13 cellular contexts compared by ENCODE assay signal in the genomic region with DNA sequence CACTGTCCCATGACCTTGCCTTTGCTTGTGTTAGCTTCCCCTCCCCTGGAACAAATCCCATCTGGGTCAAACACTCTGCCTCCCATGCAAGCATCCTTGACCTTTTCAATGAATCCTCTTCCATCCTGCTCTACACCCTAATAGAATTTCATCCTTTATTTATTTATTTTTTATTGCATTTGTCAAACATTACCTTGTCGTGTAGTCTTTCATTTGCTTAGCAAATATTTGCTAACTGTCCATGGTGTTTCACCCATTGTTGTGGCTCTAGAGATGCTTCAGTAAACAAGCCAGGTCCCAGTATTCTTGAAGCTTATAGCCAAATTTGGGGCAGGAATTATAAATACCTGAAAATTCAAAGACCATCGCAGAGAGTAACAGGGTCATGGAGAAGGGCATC. TPM values are rescaled to one million over a fixed set of nuclear protein-coding genes. Genes with fewer than 3 reads are reported as not detected.
A peak's percentile ranks its signal among the peaks of the same experiment; 100 is the strongest.
DNase-seq lines count a peak whose midpoint lies in the region; ATAC-seq and TF ChIP-seq lines count a peak whose summit lies in the region.
"Had no signal": no experiment of that assay in that cellular context is flagged by ENCODE, and none has a peak within 500 bp of the region (broad histone marks: within the 10 kb centered on the region; RNA-seq: fewer than 3 reads in every experiment).

No MANE protein-coding gene starts in this region.

- ATAC-seq in WTC11 (no peak), HG02759 (IDR thresholded peaks at IDR 0.05; ENCODE audit: unreplicated experiment) (no peak)
- ATAC-seq: HCT116, T-cell had no signal

- H3K9me3 Mint-ChIP-seq in WTC11: peaks cover 5% of the 10 kb centered on the region

- no peak overlapping the region for H3K4me3 Mint-ChIP-seq in WTC11
- H3K4me3 Mint-ChIP-seq: T-cell had no signal

- H3K4me1 Mint-ChIP-seq in WTC11: 0 out of 2 replicates have a peak, but pooled peaks cover 9% of the 10 kb centered on the region
- H3K4me1 Mint-ChIP-seq: T-cell had no signal

- no peaks in the 10 kb centered on the region for H3K36me3 Mint-ChIP-seq in WTC11
- H3K36me3 Mint-ChIP-seq: T-cell had no signal

- H3K27me3 Mint-ChIP-seq in WTC11 (ENCODE audit: low read depth): no peaks in the 10 kb centered on the region

- H3K27ac Mint-ChIP-seq in WTC11: no peak overlapping the region
- H3K27ac Mint-ChIP-seq: T-cell had no signal

- POLR2A ChIA-PET in WTC11 (lab: Charles Lee): no interaction called here

- no peak for TF ChIP-seq CTCF in WTC11 (IDR thresholded peaks at IDR 0.05)

- CTCF ChIA-PET in WTC11 (lab: Charles Lee): interaction anchor here (1.6 to 4.0 kb wide), 3 partner anchors 17 to 100 kb away, joined by 3 to 16 read pairs (median 5); partner anchors contain the start of gene ERCC4

- DNase-seq in DMS153 treated with DMSO at 0.1 percent for 48 hours (lab: John Stamatoyannopoulos, UW; ENCODE audit: unreplicated experiment): peak; percentile 74
- peak; percentile 90 for DNase-seq in NCI-H2029 (lab: John Stamatoyannopoulos, UW)
- DNase-seq in NCI-H526 treated with DMSO at 0.1 percent for 48 hours (lab: John Stamatoyannopoulos, UW): peak; percentile 83
- no peak for DNase-seq in WTC11 (ENCODE audit: low spot score)
- DNase-seq in activated CD8-positive, alpha-beta memory T cell treated with anti-CD3 and anti-CD28 coated beads for 24 hours: no peak
- no peak for DNase-seq in NCI-H187 (lab: John Stamatoyannopoulos, UW)
- DNase-seq: DMS79 treated with DMSO at 0.1 percent for 48 hours, KBM-7, NCI-H1105 treated with DMSO at 0.1 percent for 48 hours, PC-9, T-cell had no signal

TF ChIP-seq in WTC11, 78 proteins besides CTCF, POLR2A, EP300 and RAD21:
- TF ChIP-seq TCF7 (CRISPR knock-in tag; IDR thresholded peaks at IDR 0.05; ENCODE audit: low read depth): no peak
- peak; percentile 9; the same call in 1 of the 2 replicates for TF ChIP-seq GABPB1 (CRISPR knock-in tag; IDR thresholded peaks at IDR 0.05)

RNA-seq across cellular contexts. Expression of gene MRTFB, which starts 51.0 kb away (rescaled TPM):
- total RNA-seq in WTC11 (2021): 27.7 to 30.8 TPM (median 30.0 TPM) in 3 replicates

Comparison
In these comparisons a context has a peak if more than half of its experiments do, and no peak if none do; other contexts are left out.
1. DNase-seq: peak in DMS153 treated with DMSO at 0.1 percent for 48 hours (single experiment), NCI-H2029 (single experiment) and NCI-H526 treated with DMSO at 0.1 percent for 48 hours (single experiment); none in WTC11 (single experiment), activated CD8-positive, alpha-beta memory T cell treated with anti-CD3 and anti-CD28 coated beads for 24 hours (single experiment) and NCI-H187 (0 of 2).